Comparison of ENCODE assay signal across 1 cellular context in the genomic region with DNA sequence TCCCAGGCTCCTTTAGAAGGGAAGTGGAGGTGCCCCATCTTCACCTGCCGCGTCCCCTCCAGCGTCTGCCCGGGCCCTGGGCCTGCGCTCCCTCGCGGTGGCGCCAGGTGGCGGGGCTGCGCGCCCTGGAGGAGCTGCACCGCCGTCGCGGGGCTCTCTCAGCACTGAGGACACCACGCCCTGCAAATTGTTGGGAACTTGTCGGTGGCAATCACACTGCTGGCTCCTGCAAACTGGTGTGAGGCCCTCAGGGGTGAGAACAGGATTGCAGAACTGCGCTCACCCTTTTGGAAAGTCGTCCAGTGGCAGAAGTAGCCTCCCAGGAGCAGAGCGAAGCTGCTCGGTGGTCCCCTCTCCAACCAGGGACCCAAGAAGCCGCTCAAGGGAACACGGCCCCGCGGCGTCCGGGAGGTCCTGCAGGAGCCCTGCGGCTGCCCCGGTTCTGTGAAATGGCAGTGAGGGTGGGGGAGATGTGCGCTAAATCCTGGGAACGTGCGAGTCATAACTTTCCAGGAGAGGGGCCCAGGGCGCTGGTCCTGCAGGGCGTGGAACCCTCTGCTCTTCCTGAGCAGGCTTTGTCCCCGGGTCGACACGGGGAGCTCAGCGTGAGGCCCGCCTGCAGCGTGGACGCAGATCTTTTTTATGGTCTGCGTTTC.
A peak's percentile ranks its signal among the peaks of the same experiment; 100 is the strongest.
TF ChIP-seq lines count a peak whose summit lies in the region.

No MANE protein-coding gene starts in this region.

TF ChIP-seq in IMR-90, 13 proteins besides CTCF, POLR2A, EP300 and RAD21:
- no peak for TF ChIP-seq BHLHE40 (IDR thresholded peaks at IDR 0.05; ENCODE audit: low read depth, low read length)
- TF ChIP-seq CEBPB (IDR thresholded peaks at IDR 0.05; ENCODE audit: low read depth, low read length), result no peak
- TF ChIP-seq SMC3 (IDR thresholded peaks at IDR 0.05; ENCODE audit: low read depth, low read length), result peak; percentile 95
- no peak for TF ChIP-seq NFE2L2 (IDR thresholded peaks at IDR 0.05; ENCODE audit: low read depth, low read length)
- 0 out of 2 replicates have a peak, but pooled peaks have one; percentile 34 for TF ChIP-seq MXI1 (IDR thresholded peaks at IDR 0.05; ENCODE audit: borderline replicate concordance, low read depth, low read length)
- TF ChIP-seq FOS (IDR thresholded peaks at IDR 0.05; ENCODE audit: low read depth, low read length), result no peak
- TF ChIP-seq CHD1 (IDR thresholded peaks at IDR 0.05; ENCODE audit: low read depth, low read length), result no peak
- TF ChIP-seq RCOR1 (IDR thresholded peaks at IDR 0.05; ENCODE audit: insufficient replicate concordance, low read length), result no peak
- peak; percentile 32; the same call in 1 of the 2 replicates for TF ChIP-seq MAZ (IDR thresholded peaks at IDR 0.05; ENCODE audit: borderline replicate concordance, low read depth, low read length)
- TF ChIP-seq MAFK (IDR thresholded peaks at IDR 0.05; ENCODE audit: low read depth, low read length), result no peak
- TF ChIP-seq, protein P1, sequence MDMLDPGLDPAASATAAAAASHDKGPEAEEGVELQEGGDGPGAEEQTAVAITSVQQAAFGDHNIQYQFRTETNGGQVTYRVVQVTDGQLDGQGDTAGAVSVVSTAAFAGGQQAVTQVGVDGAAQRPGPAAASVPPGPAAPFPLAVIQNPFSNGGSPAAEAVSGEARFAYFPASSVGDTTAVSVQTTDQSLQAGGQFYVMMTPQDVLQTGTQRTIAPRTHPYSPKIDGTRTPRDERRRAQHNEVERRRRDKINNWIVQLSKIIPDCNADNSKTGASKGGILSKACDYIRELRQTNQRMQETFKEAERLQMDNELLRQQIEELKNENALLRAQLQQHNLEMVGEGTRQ (IDR thresholded peaks at IDR 0.05; ENCODE audit: low read depth, low read length), result no peak
